10 cellular contexts compared by ENCODE assay signal in genomic region chr17:80737106-80738019, GRCh38.
DNase-seq lines count a peak whose midpoint lies in the region; ATAC-seq, FAIRE-seq and TF ChIP-seq lines count a peak whose summit lies in the region.
"Had no signal": no experiment of that assay in that cellular context is flagged by ENCODE, and none has a peak within 500 bp of the region (broad histone marks: within the 10 kb centered on the region; RNA-seq: fewer than 3 reads in every experiment).

No MANE protein-coding gene starts in this region.

- no peak for FAIRE-seq in HTR-8/SVneo (lab: Jason Lieb, UNC)
- FAIRE-seq: bronchial epithelial cell had no signal

- TF ChIP-seq CTCF in RWPE1 (conservative IDR thresholded peaks at IDR 0.05; ENCODE audit: low read depth) = no peak
- no peak for TF ChIP-seq CTCF in esophagus muscularis mucosa (IDR thresholded peaks at IDR 0.05)

- H3K4me1 ChIP-seq in esophagus muscularis mucosa = no peaks in the 10 kb centered on the region

- POLR2A ChIA-PET in RWPE1 (lab: Yijun Ruan, JAX; ENCODE audit: low non-redundant PET) = no interaction called here

- H3K4me3 ChIP-seq in esophagus muscularis mucosa = no peak overlapping the region

- no peak for TF ChIP-seq POLR2A in esophagus muscularis mucosa (IDR thresholded peaks at IDR 0.05; ENCODE audit: low read depth)

- WGBS in esophagus muscularis mucosa = 90% methylated on average over 17 of the region's 17 CpGs

- DNase-seq in Ammon's horn (ENCODE audit: low spot score) (peak; percentile 39), RWPE1 (ENCODE audit: low spot score) (no peak), esophagus muscularis mucosa (ENCODE audit: extremely low spot score) (no peak), GM03348 (ENCODE audit: low spot score) (no peak), HTR-8/SVneo (ENCODE audit: insufficient read length, low spot score) (no peak)
- no peak for DNase-seq in activated CD4-positive, alpha-beta T cell treated with anti-CD3 and anti-CD28 coated beads, Interleukin-2, amount 50 U/mL, for 1 hour

- H3K27ac ChIP-seq in RWPE1 (0 out of 2 replicates have a peak overlapping the region, but pooled peaks have one; percentile 2), esophagus muscularis mucosa (replicated peaks in 1 of 4) (no peak overlapping the region)

- CTCF ChIA-PET in RWPE1 (lab: Yijun Ruan, JAX) = interaction anchor here (0.6 kb wide), 1 partner anchor 18 kb away, joined by 3 read pairs; no protein-coding TSS in a partner anchor

- H3K27me3 ChIP-seq in esophagus muscularis mucosa = no peaks in the 10 kb centered on the region

- intact Hi-C loops in esophagus muscularis mucosa (cut with DNase I) = no loop called here

- no peaks in the 10 kb centered on the region for H3K9me3 ChIP-seq in esophagus muscularis mucosa

- peaks cover 0 to 12% (median 3%) of the 10 kb centered on the region in 4 donors for H3K36me3 ChIP-seq in esophagus muscularis mucosa

- TF ChIP-seq EP300 in esophagus muscularis mucosa (IDR thresholded peaks at IDR 0.05) = no peak

- ATAC-seq in GM18909 (IDR thresholded peaks at IDR 0.05; ENCODE audit: poor library complexity, unreplicated experiment) = peak; percentile 81
- peak; percentile 73 for ATAC-seq in HG02981 (IDR thresholded peaks at IDR 0.05; ENCODE audit: unreplicated experiment)
- ATAC-seq: left colon had no signal
